In the genomic region with DNA sequence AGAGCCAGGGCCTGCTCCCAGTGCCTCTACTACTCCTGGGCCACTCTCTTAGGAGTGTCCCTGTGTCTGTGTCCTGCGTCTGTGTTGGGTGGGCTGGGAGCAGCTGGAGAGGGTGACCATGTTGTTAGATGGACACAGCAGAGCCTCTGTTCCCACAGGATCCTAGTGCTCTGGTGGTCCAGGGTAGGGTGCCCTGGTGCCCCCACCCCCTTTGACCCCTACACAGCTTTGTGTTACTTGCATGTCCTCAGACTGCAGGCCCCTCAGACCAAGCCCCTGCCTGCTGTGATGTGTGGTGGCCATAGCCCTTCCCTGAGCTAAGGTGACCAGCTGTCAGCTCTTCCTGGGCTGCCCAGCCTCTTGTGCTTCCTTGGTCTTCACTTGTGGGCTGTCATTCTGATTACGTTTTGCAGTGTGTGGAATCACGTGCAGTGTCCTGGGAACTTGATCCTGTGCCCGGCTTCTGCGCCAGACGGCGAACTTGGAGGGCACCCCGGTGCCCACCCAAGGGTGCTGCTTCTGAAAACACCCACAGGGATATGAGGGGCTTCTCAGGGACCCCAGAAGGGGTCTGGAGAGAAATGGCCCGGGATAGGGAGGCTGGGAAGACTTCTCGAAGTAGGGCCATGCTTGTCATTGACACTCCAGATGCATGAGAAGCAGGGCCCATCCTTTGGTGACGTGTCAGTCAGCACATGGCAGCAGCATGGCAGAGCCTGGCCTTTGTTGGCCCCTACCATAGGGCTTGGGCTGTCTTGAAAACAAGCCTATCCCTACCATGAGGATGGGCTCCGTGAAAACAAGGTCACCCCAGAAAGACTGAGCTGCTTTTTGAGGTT, we compare ENCODE assay signal across 1 cellular context.
TF ChIP-seq lines count a peak whose summit lies in the region.

No MANE protein-coding gene starts in this region.

TF ChIP-seq in HepG2, 621 proteins besides CTCF, POLR2A, EP300 and RAD21:
- no peak for TF ChIP-seq MAFK (conservative IDR thresholded peaks at IDR 0.05 in 1 of 2, IDR thresholded peaks at IDR 0.05 in 1 of 2; ENCODE audit: low read length in 2 of 2)
- no peak for TF ChIP-seq ZSCAN31 (CRISPR knock-in tag; IDR thresholded peaks at IDR 0.05; ENCODE audit: low read depth)
- TF ChIP-seq ZNF207 (IDR thresholded peaks at IDR 0.05; ENCODE audit: borderline replicate concordance) = no peak
- no peak for TF ChIP-seq ZNF430 (CRISPR knock-in tag; IDR thresholded peaks at IDR 0.05)
- TF ChIP-seq ZFP41 (CRISPR knock-in tag; IDR thresholded peaks at IDR 0.05; ENCODE audit: borderline replicate concordance) = no peak
- no peak for TF ChIP-seq MLLT10 (CRISPR knock-in tag; IDR thresholded peaks at IDR 0.05)
- no peak for TF ChIP-seq HNRNPUL1 (IDR thresholded peaks at IDR 0.05; ENCODE audit: low read depth, low read length)
- no peak for TF ChIP-seq ZNF598 (CRISPR knock-in tag; IDR thresholded peaks at IDR 0.05; ENCODE audit: borderline replicate concordance)
- no peak for TF ChIP-seq TEF (CRISPR knock-in tag; IDR thresholded peaks at IDR 0.05)
- no peak for TF ChIP-seq ZNF547 (CRISPR knock-in tag; IDR thresholded peaks at IDR 0.05)
